1 cellular context compared by ENCODE assay signal in genomic region chr1:52006081-52006553, GRCh38. TPM values are rescaled to one million over a fixed set of nuclear protein-coding genes. Genes with fewer than 3 reads are reported as not detected.
"Had no signal": no experiment of that assay in that cellular context is flagged by ENCODE, and none has a peak within 500 bp of the region (broad histone marks: within the 10 kb centered on the region; RNA-seq: fewer than 3 reads in every experiment).

No MANE protein-coding gene starts in this region.

RNA-seq across cellular contexts. Expression of gene RAB3B, which starts 15.6 kb away (rescaled TPM):
- total RNA-seq: thoracic aorta had no signal
